ENCODE assay signal across 8 cellular contexts in genomic region chr19:5338661-5339469, GRCh38. TPM values are rescaled to one million over a fixed set of nuclear protein-coding genes. Genes with fewer than 3 reads are reported as not detected.
DNase-seq lines count a peak whose midpoint lies in the region; ATAC-seq and TF ChIP-seq lines count a peak whose summit lies in the region.

No MANE protein-coding gene starts in this region.

- H3K79me2 ChIP-seq in PC-3 (ENCODE audit: low read length) (peaks cover 10% of the 10 kb centered on the region), MM.1S (ENCODE audit: low read length) (no peaks in the 10 kb centered on the region)

- peak overlapping the region; percentile 63 for H3K4me3 Mint-ChIP-seq in activated T-cell treated with anti-CD3 and anti-CD28 coated beads, Interleukin-2, amount 50 U/mL, for 24 hours
- H3K4me3 Mint-ChIP-seq in stimulated activated naive B cell treated with anti-CD40 and anti-IgM and Interleukin-4, amounts not matched to agents 10 μg/mL and 1 μg/mL and 100 μg/mL, for 72 hours = peak overlapping the region; percentile 60 to 84

- H3K4me2 ChIP-seq in PC-3 (ENCODE audit: low read length) (peak overlapping the region; percentile 100), MM.1S (ENCODE audit: low read depth, low read length) (no peak overlapping the region)

- peak overlapping the region; percentile 95 for H3K4me3 ChIP-seq in PC-3 (ENCODE audit: low read length)
- H3K4me3 ChIP-seq in MM.1S (ENCODE audit: low read length) = no peak overlapping the region

- H3K27ac ChIP-seq in PC-3 (ENCODE audit: low read length) (no peak overlapping the region), foreskin keratinocyte (no peak overlapping the region), MM.1S (ENCODE audit: low read length) (no peak overlapping the region)

- H3F3A ChIP-seq in PC-3 (ENCODE audit: low read length, unreplicated experiment) (no peaks in the 10 kb centered on the region), MM.1S (ENCODE audit: insufficient read depth, low read length) (no peaks in the 10 kb centered on the region)

- DNase-seq in activated T-cell treated with anti-CD3 and anti-CD28 coated beads, Interleukin-2, amount 50 U/mL, for 24 hours = no peak
- no peak for DNase-seq in activated T-cell treated with anti-CD3 and anti-CD28 coated beads, Interleukin-2, amount 50 U/mL, for 1 hour
- DNase-seq in PC-3 (no peak), foreskin keratinocyte (no peak), MM.1S (no peak)
- no peak for DNase-seq in stimulated activated naive B cell treated with anti-CD40 and anti-IgM and Interleukin-4, amounts not matched to agents 10 μg/mL and 1 μg/mL and 100 μg/mL, for 72 hours
- no peak for DNase-seq in NK-92 treated with Interleukin-12 subunit alpha and Interleukin-12 subunit beta, amount 100 ng/mL, for 24 hours (lab: John Stamatoyannopoulos, UW)

- H3K9me3 ChIP-seq in PC-3 (ENCODE audit: low read length) (no peaks in the 10 kb centered on the region), MM.1S (replicated peaks; ENCODE audit: insufficient read depth, low read length) (no peaks in the 10 kb centered on the region)

- H3K27me3 Mint-ChIP-seq in activated T-cell treated with anti-CD3 and anti-CD28 coated beads, Interleukin-2, amount 50 U/mL, for 24 hours = peaks cover 76% of the 10 kb centered on the region
- peaks cover 77 to 79% of the 10 kb centered on the region in 2 donors for H3K27me3 Mint-ChIP-seq in stimulated activated naive B cell treated with anti-CD40 and anti-IgM and Interleukin-4, amounts not matched to agents 10 μg/mL and 1 μg/mL and 100 μg/mL, for 72 hours

- H3K36me3 ChIP-seq in PC-3 (ENCODE audit: low read depth, low read length) = no peaks in the 10 kb centered on the region
- no peaks in the 10 kb centered on the region for H3K36me3 ChIP-seq in MM.1S (replicated peaks; ENCODE audit: insufficient read depth, low read length)

- ATAC-seq in PC-3 (no peak), foreskin keratinocyte (no peak), GM21723 (IDR thresholded peaks at IDR 0.05; ENCODE audit: unreplicated experiment) (no peak)
- ATAC-seq in stimulated activated naive B cell treated with anti-CD40 and anti-IgM and Interleukin-4, amounts not matched to agents 10 μg/mL and 1 μg/mL and 100 μg/mL, for 72 hours (replicated peaks) = no peak

- peak overlapping the region; percentile 80; the same call in 1 of the 2 replicates for H2AFZ ChIP-seq in PC-3 (ENCODE audit: low read length)
- no peak overlapping the region for H2AFZ ChIP-seq in MM.1S (ENCODE audit: low read length)

- no peak for TF ChIP-seq CTCF in PC-3 (conservative IDR thresholded peaks at IDR 0.05; ENCODE audit: low read depth, low read length)
- TF ChIP-seq CTCF in foreskin keratinocyte (conservative IDR thresholded peaks at IDR 0.05) = peak; percentile 28
- no peak for TF ChIP-seq CTCF in MM.1S (IDR thresholded peaks at IDR 0.05; ENCODE audit: low read length)

- H3K9me2 ChIP-seq in PC-3 (replicated peaks; ENCODE audit: low read length) (no peaks in the 10 kb centered on the region), MM.1S (replicated peaks; ENCODE audit: insufficient read depth, low read length) (no peaks in the 10 kb centered on the region)

- H3K9me3 Mint-ChIP-seq in activated T-cell treated with anti-CD3 and anti-CD28 coated beads, Interleukin-2, amount 50 U/mL, for 24 hours = no peaks in the 10 kb centered on the region
- H3K9me3 Mint-ChIP-seq in stimulated activated naive B cell treated with anti-CD40 and anti-IgM and Interleukin-4, amounts not matched to agents 10 μg/mL and 1 μg/mL and 100 μg/mL, for 72 hours = no peaks in the 10 kb centered on the region

- H3K9ac ChIP-seq in PC-3 (ENCODE audit: low read length) (no peak overlapping the region), MM.1S (ENCODE audit: low read length) (no peak overlapping the region)

- peaks cover 5% of the 10 kb centered on the region for H3K4me1 ChIP-seq in PC-3 (ENCODE audit: insufficient read depth, low read length)
- no peaks in the 10 kb centered on the region for H3K4me1 ChIP-seq in foreskin keratinocyte
- H3K4me1 ChIP-seq in MM.1S (ENCODE audit: low read length) = no peaks in the 10 kb centered on the region

- H3K27me3 ChIP-seq in PC-3 (ENCODE audit: low read length) = no peaks in the 10 kb centered on the region
- H3K27me3 ChIP-seq in foreskin keratinocyte = peaks cover 39% of the 10 kb centered on the region
- H3K27me3 ChIP-seq in MM.1S (replicated peaks; ENCODE audit: insufficient read depth, low read length) = peaks cover 87% of the 10 kb centered on the region

- no peak overlapping the region for H3K27ac Mint-ChIP-seq in activated T-cell treated with anti-CD3 and anti-CD28 coated beads, Interleukin-2, amount 50 U/mL, for 24 hours
- peak overlapping the region; percentile 93 for H3K27ac Mint-ChIP-seq in stimulated activated naive B cell treated with anti-CD40 and anti-IgM and Interleukin-4, amounts not matched to agents 10 μg/mL and 1 μg/mL and 100 μg/mL, for 72 hours

- H4K20me1 ChIP-seq in PC-3 (ENCODE audit: low read length) (0 out of 2 replicates have a peak, but pooled peaks cover 3% of the 10 kb centered on the region), MM.1S (ENCODE audit: insufficient read depth, low read length) (no peaks in the 10 kb centered on the region)

- H3K36me3 Mint-ChIP-seq in activated T-cell treated with anti-CD3 and anti-CD28 coated beads, Interleukin-2, amount 50 U/mL, for 24 hours (ENCODE audit: low read depth) = no peaks in the 10 kb centered on the region
- H3K36me3 Mint-ChIP-seq in stimulated activated naive B cell treated with anti-CD40 and anti-IgM and Interleukin-4, amounts not matched to agents 10 μg/mL and 1 μg/mL and 100 μg/mL, for 72 hours = peaks cover 2 to 7% of the 10 kb centered on the region in 2 donors

- intact Hi-C loops in PC-3 (cut with micrococcal nuclease) = no loop called here

- peaks cover 25% of the 10 kb centered on the region for H3K4me1 Mint-ChIP-seq in activated T-cell treated with anti-CD3 and anti-CD28 coated beads, Interleukin-2, amount 50 U/mL, for 24 hours (ENCODE audit: low read depth)
- peaks cover 34 to 38% of the 10 kb centered on the region in 2 donors for H3K4me1 Mint-ChIP-seq in stimulated activated naive B cell treated with anti-CD40 and anti-IgM and Interleukin-4, amounts not matched to agents 10 μg/mL and 1 μg/mL and 100 μg/mL, for 72 hours

- POLR2A ChIA-PET in PC-3 (lab: Charles Lee; ENCODE audit: unreplicated experiment) = no interaction called here

- BruUV-seq in PC-3 (replicated peaks; lab: Mats Ljungman, UMichigan) = no TSS peak

- CTCF ChIA-PET in PC-3 (lab: Charles Lee) = no interaction called here

RNA-seq across cellular contexts. Expression of gene PTPRS, which starts 1.7 kb away (rescaled TPM):
- 106 and 134 TPM in 2 replicates for total RNA-seq in PC-3 (2014; rRNA removed)
- 12.4 and 19.5 TPM in 2 replicates for total RNA-seq in foreskin keratinocyte
- 3.2 and 4.6 TPM in 2 replicates for polyA plus RNA-seq in foreskin keratinocyte
